9 cellular contexts compared by ENCODE assay signal in the genomic region with DNA sequence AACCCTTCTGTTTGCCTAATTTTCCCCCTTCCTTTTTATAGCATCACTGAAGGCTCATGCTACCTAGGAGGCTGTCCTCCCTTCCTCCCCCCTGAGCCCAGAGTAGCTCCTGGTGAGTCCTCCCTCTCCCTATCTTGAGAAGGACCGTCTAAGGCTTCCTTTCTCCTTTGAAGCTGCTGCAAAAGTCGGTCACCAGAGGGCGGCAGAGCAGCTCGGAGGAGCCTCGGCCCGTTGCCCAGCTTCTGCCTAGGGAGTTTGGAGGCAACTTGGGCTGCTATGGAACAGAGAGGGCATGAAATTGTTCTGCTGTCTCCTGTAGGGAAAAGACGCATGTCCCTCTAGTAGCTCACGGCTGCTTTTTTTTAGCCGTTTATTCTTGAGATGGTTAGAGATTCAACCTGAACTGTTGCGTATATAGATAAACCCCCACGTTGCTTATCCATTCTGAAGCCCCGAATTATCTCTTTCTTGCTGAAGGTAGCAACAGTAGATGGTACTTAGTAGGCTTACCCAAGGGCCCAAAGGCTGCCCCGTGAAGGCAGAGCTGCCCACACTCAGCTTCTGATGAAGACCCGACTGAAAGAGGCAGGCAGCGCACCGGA. TPM values are rescaled to one million over a fixed set of nuclear protein-coding genes. Genes with fewer than 3 reads are reported as not detected.
A peak's percentile ranks its signal among the peaks of the same experiment; 100 is the strongest.
DNase-seq lines count a peak whose midpoint lies in the region; ATAC-seq lines count a peak whose summit lies in the region.
"Had no signal": no experiment of that assay in that cellular context is flagged by ENCODE, and none has a peak within 500 bp of the region (broad histone marks: within the 10 kb centered on the region; RNA-seq: fewer than 3 reads in every experiment).

No MANE protein-coding gene starts in this region.

- no peaks in the 10 kb centered on the region for H3K36me3 Mint-ChIP-seq in activated CD4-positive, alpha-beta memory T cell treated with anti-CD3 and anti-CD28 coated beads for 36 hours

- intact Hi-C loops in activated CD4-positive, alpha-beta memory T cell treated with anti-CD3 and anti-CD28 coated beads for 36 hours (cut with micrococcal nuclease), result loop anchor here (1.0 kb wide), 1 partner anchor 157 kb away; no protein-coding TSS in a partner anchor

- no peak overlapping the region for H3K27ac Mint-ChIP-seq in activated CD4-positive, alpha-beta memory T cell treated with anti-CD3 and anti-CD28 coated beads for 36 hours
- H3K27ac Mint-ChIP-seq: stimulated activated naive CD8-positive, alpha-beta T cell treated with anti-CD3 and anti-CD28 coated beads, Interleukin-15, Interleukin-2, amounts not matched to agents 100 ng/mL and 50 ng/mL, for 24 hours had no signal

- peaks cover 9% of the 10 kb centered on the region for H3K4me1 Mint-ChIP-seq in activated CD4-positive, alpha-beta memory T cell treated with anti-CD3 and anti-CD28 coated beads for 36 hours (ENCODE audit: low read depth)

- H3K9me3 Mint-ChIP-seq in activated CD4-positive, alpha-beta memory T cell treated with anti-CD3 and anti-CD28 coated beads for 36 hours, result no peaks in the 10 kb centered on the region
- H3K9me3 Mint-ChIP-seq: stimulated activated naive CD8-positive, alpha-beta T cell treated with anti-CD3 and anti-CD28 coated beads, Interleukin-15, Interleukin-2, amounts not matched to agents 100 ng/mL and 50 ng/mL, for 24 hours had no signal

- H3K4me3 Mint-ChIP-seq in activated CD4-positive, alpha-beta memory T cell treated with anti-CD3 and anti-CD28 coated beads for 36 hours, result no peak overlapping the region
- H3K4me3 Mint-ChIP-seq: stimulated activated naive CD8-positive, alpha-beta T cell treated with anti-CD3 and anti-CD28 coated beads, Interleukin-15, Interleukin-2, amounts not matched to agents 100 ng/mL and 50 ng/mL, for 24 hours had no signal

- POLR2A ChIA-PET in activated CD4-positive, alpha-beta memory T cell treated with anti-CD3 and anti-CD28 coated beads for 36 hours (lab: Charles Lee), result no interaction called here

- peaks cover 48% of the 10 kb centered on the region for H3K27me3 Mint-ChIP-seq in activated CD4-positive, alpha-beta memory T cell treated with anti-CD3 and anti-CD28 coated beads for 36 hours

- no peak for ATAC-seq in GM19452 (IDR thresholded peaks at IDR 0.05; ENCODE audit: unreplicated experiment)

- CTCF ChIA-PET in activated CD4-positive, alpha-beta memory T cell treated with anti-CD3 and anti-CD28 coated beads for 36 hours (lab: Charles Lee), result interaction anchor here (0.6 to 3.7 kb wide), 38 partner anchors 8 to 942 kb away, joined by 3 to 55 read pairs (median 4); no protein-coding TSS in a partner anchor

- DNase-seq in AG08396 (ENCODE audit: low spot score) (peak; percentile 85), GM19240 (ENCODE audit: insufficient read length, low spot score) (peak; percentile 72), NCI-H510A (lab: John Stamatoyannopoulos, UW) (peak; percentile 26), medulla oblongata (ENCODE audit: extremely low spot score) (peak; percentile 91)
- DNase-seq in activated CD4-positive, alpha-beta memory T cell treated with anti-CD3 and anti-CD28 coated beads for 36 hours, result peak; percentile 75
- peak; percentile 29 for DNase-seq in effector CD8-positive, alpha-beta T cell (lab: John Stamatoyannopoulos, UW)
- peak; percentile 47 for DNase-seq in stimulated activated CD8-positive, alpha-beta memory T cell treated with anti-CD3 and anti-CD28 coated beads, Interleukin-4, amount 100 ng/mL, for 24 hours (ENCODE audit: low read depth)

RNA-seq across cellular contexts. Expression of gene WNT5B, which starts 5.7 kb away (rescaled TPM):
- total RNA-seq in activated CD4-positive, alpha-beta memory T cell treated with anti-CD3 and anti-CD28 coated beads for 36 hours, result not detected

RNA-seq across cellular contexts. Expression of gene FBXL14, which starts 40.3 kb away (rescaled TPM):
- total RNA-seq in activated CD4-positive, alpha-beta memory T cell treated with anti-CD3 and anti-CD28 coated beads for 36 hours, result 10 to 100 TPM; 13.5 to 14.4 TPM

RNA-seq across cellular contexts. Expression of gene ADIPOR2, which starts 56.2 kb away (rescaled TPM):
- 10 to 100 TPM; 43.8 to 47.3 TPM for total RNA-seq in activated CD4-positive, alpha-beta memory T cell treated with anti-CD3 and anti-CD28 coated beads for 36 hours

Comparison
In these comparisons a context has a peak if more than half of its experiments do, and no peak if none do; other contexts are left out.
1. DNase-seq: peak in every context shown above with its lines; median percentile 91 in medulla oblongata; 85 in AG08396; 75 in activated CD4-positive, alpha-beta memory T cell treated with anti-CD3 and anti-CD28 coated beads for 36 hours; 72 in GM19240; 47 in stimulated activated CD8-positive, alpha-beta memory T cell treated with anti-CD3 and anti-CD28 coated beads, Interleukin-4, amount 100 ng/mL, for 24 hours; 29 in effector CD8-positive, alpha-beta T cell; 26 in NCI-H510A.